8 cellular contexts compared by ENCODE assay signal in genomic region chr14:23186913-23187654, GRCh38. TPM values are rescaled to one million over a fixed set of nuclear protein-coding genes. Genes with fewer than 3 reads are reported as not detected.
DNase-seq lines count a peak whose midpoint lies in the region; ATAC-seq and TF ChIP-seq lines count a peak whose summit lies in the region.

No MANE protein-coding gene starts in this region.

- no peak overlapping the region for H3K27ac ChIP-seq in MM.1S (ENCODE audit: low read length)
- no peak overlapping the region for H3K27ac ChIP-seq in esophagus squamous epithelium
- H3K27ac ChIP-seq in neural cell (ENCODE audit: low read length) = no peak overlapping the region

- H3K4me2 ChIP-seq in MM.1S (ENCODE audit: low read depth, low read length) (no peak overlapping the region), neural cell (ENCODE audit: low read length) (no peak overlapping the region)

- H3K4me1 ChIP-seq in MM.1S (ENCODE audit: low read length) (no peaks in the 10 kb centered on the region), esophagus squamous epithelium (peaks cover 3 to 19% (median 4%) of the 10 kb centered on the region in 3 donors)

- intact Hi-C loops in esophagus squamous epithelium (cut with DNase I) = loop anchor here (2.0 to 10.0 kb wide), 2 partner anchors 66 to 108 kb away; no protein-coding TSS in a partner anchor

- H3K4me3 Mint-ChIP-seq in activated T-helper 17 cell treated with anti-CD3 and anti-CD28 coated beads, Interleukin-2, amount 50 U/mL, for 72 hours = no peak overlapping the region

- H2AFZ ChIP-seq in MM.1S (ENCODE audit: low read length) (no peak overlapping the region), neural cell (ENCODE audit: low read depth, low read length) (no peak overlapping the region)

- no peaks in the 10 kb centered on the region for H3K36me3 ChIP-seq in MM.1S (replicated peaks; ENCODE audit: insufficient read depth, low read length)
- H3K36me3 ChIP-seq in esophagus squamous epithelium = no peaks in the 10 kb centered on the region
- no peaks in the 10 kb centered on the region for H3K36me3 ChIP-seq in neural cell (ENCODE audit: insufficient read depth, low read length)

- no peak overlapping the region for H3K27ac Mint-ChIP-seq in activated T-helper 17 cell treated with anti-CD3 and anti-CD28 coated beads, Interleukin-2, amount 50 U/mL, for 72 hours

- DNase-seq in activated gamma-delta T cell treated with Interleukin-2 at 50 U/mL for 16 hours (peak; percentile 9), activated gamma-delta T cell (lab: John Stamatoyannopoulos, UW) (no peak), MM.1S (peak; percentile 32), esophagus squamous epithelium (lab: John Stamatoyannopoulos, UW) (no peak)

- no peaks in the 10 kb centered on the region for H3K9me3 Mint-ChIP-seq in activated T-helper 17 cell treated with anti-CD3 and anti-CD28 coated beads, Interleukin-2, amount 50 U/mL, for 72 hours

- peaks cover under 1% of the 10 kb centered on the region for H3K27me3 Mint-ChIP-seq in activated T-helper 17 cell treated with anti-CD3 and anti-CD28 coated beads, Interleukin-2, amount 50 U/mL, for 72 hours

- H3K9me2 ChIP-seq in MM.1S (replicated peaks; ENCODE audit: insufficient read depth, low read length) (no peaks in the 10 kb centered on the region), neural cell (ENCODE audit: insufficient read depth, low read length) (no peaks in the 10 kb centered on the region)

- H4K20me1 ChIP-seq in MM.1S (ENCODE audit: insufficient read depth, low read length) (no peaks in the 10 kb centered on the region), neural cell (ENCODE audit: insufficient read depth) (no peaks in the 10 kb centered on the region)

- peak; percentile 59 for TF ChIP-seq CTCF in MM.1S (IDR thresholded peaks at IDR 0.05; ENCODE audit: low read length)
- TF ChIP-seq CTCF in esophagus squamous epithelium (IDR thresholded peaks at IDR 0.05) = peak; percentile 48 to 94 (median 88)
- TF ChIP-seq CTCF in neural cell (IDR thresholded peaks at IDR 0.05; ENCODE audit: poor library complexity, severe bottlenecking) = peak; percentile 97

- TF ChIP-seq RAD21 in neural cell (conservative IDR thresholded peaks at IDR 0.05) = peak; percentile 97

- TF ChIP-seq POLR2A in esophagus squamous epithelium (IDR thresholded peaks at IDR 0.05) = no peak

- ATAC-seq in SK-N-SH treated with all-trans-retinoic acid at 6 μM for 48 hours = peak; percentile 67
- no peak for ATAC-seq in activated T-helper 17 cell treated with anti-CD3 and anti-CD28 coated beads, Interleukin-2, amount 50 U/mL, for 72 hours (replicated peaks)
- ATAC-seq in GM19455 (IDR thresholded peaks at IDR 0.05; ENCODE audit: unreplicated experiment) = no peak

- no peaks in the 10 kb centered on the region for H3F3A ChIP-seq in MM.1S (ENCODE audit: insufficient read depth, low read length)
- H3F3A ChIP-seq in neural cell (ENCODE audit: insufficient read depth, low read length, poor library complexity, severe bottlenecking) = no peaks in the 10 kb centered on the region

- H3K79me2 ChIP-seq in MM.1S (ENCODE audit: low read length) (no peaks in the 10 kb centered on the region), neural cell (replicated peaks; ENCODE audit: insufficient read depth, low read length) (no peaks in the 10 kb centered on the region)

- H3K4me1 Mint-ChIP-seq in activated T-helper 17 cell treated with anti-CD3 and anti-CD28 coated beads, Interleukin-2, amount 50 U/mL, for 72 hours = no peaks in the 10 kb centered on the region

- H3K9ac ChIP-seq in MM.1S (ENCODE audit: low read length) = no peak overlapping the region
- H3K9ac ChIP-seq in neural cell (ENCODE audit: low read length) = no peak overlapping the region

- no peak overlapping the region for H3K4me3 ChIP-seq in MM.1S (ENCODE audit: low read length)
- no peak overlapping the region for H3K4me3 ChIP-seq in esophagus squamous epithelium
- no peak overlapping the region for H3K4me3 ChIP-seq in neural cell (ENCODE audit: low read length)

- H3K27me3 ChIP-seq in MM.1S (replicated peaks; ENCODE audit: insufficient read depth, low read length) (no peaks in the 10 kb centered on the region), esophagus squamous epithelium (peaks cover 0 to 6% (median 0%) of the 10 kb centered on the region in 4 donors), neural cell (ENCODE audit: insufficient read depth, low read depth, low read length) (peaks cover 6% of the 10 kb centered on the region)

- 47 to 50% methylated on average over 11 to 12 of the region's 12 CpGs for WGBS in esophagus squamous epithelium, 2 donors

- TF ChIP-seq EP300 in neural cell (conservative IDR thresholded peaks at IDR 0.05; ENCODE audit: poor library complexity, severe bottlenecking) = no peak

- no peaks in the 10 kb centered on the region for H3K36me3 Mint-ChIP-seq in activated T-helper 17 cell treated with anti-CD3 and anti-CD28 coated beads, Interleukin-2, amount 50 U/mL, for 72 hours (ENCODE audit: low read depth)

- no peaks in the 10 kb centered on the region for H3K9me3 ChIP-seq in MM.1S (replicated peaks; ENCODE audit: insufficient read depth, low read length)
- no peaks in the 10 kb centered on the region for H3K9me3 ChIP-seq in esophagus squamous epithelium
- H3K9me3 ChIP-seq in neural cell (ENCODE audit: low read length) = no peaks in the 10 kb centered on the region

TF ChIP-seq in SK-N-SH treated with all-trans-retinoic acid at 6 μM for 48 hours, 23 proteins besides CTCF, POLR2A, EP300 and RAD21 (continues in another document):
- TF ChIP-seq ZC3H10 (CRISPR knock-in tag; IDR thresholded peaks at IDR 0.05) (no peak), TSHZ2 (CRISPR knock-in tag; IDR thresholded peaks at IDR 0.05) (no peak), CSDC2 (CRISPR knock-in tag; IDR thresholded peaks at IDR 0.05) (no peak), ZNF8 (CRISPR knock-in tag; IDR thresholded peaks at IDR 0.05) (no peak), RARB (CRISPR knock-in tag; IDR thresholded peaks at IDR 0.05) (no peak)

TF ChIP-seq in neural cell, 6 proteins besides CTCF, POLR2A, EP300 and RAD21:
- TF ChIP-seq POLR2AphosphoS5 (IDR thresholded peaks at IDR 0.05) (no peak), REST (IDR thresholded peaks at IDR 0.05; ENCODE audit: borderline replicate concordance) (no peak), MXI1 (conservative IDR thresholded peaks at IDR 0.05; ENCODE audit: poor library complexity, severe bottlenecking) (no peak), TAF1 (IDR thresholded peaks at IDR 0.05; ENCODE audit: low read depth) (no peak), EZH2 (IDR thresholded peaks at IDR 0.05; ENCODE audit: borderline replicate concordance, insufficient read depth, low read length, poor library complexity, severe bottlenecking) (no peak), SMC3 (conservative IDR thresholded peaks at IDR 0.05; ENCODE audit: poor library complexity) (peak; percentile 97)

RNA-seq across cellular contexts. Expression of gene SLC7A8, which starts 3.6 kb away (rescaled TPM):
- total RNA-seq in esophagus squamous epithelium = 10 to 100 TPM; 22.2 to 58.0 (median 39.8) TPM
- 0.21 and 1.7 TPM in 2 replicates for polyA plus RNA-seq in neural cell
- 1.2 and 2.0 TPM in 2 replicates for polyA minus RNA-seq in neural cell
- total RNA-seq in activated T-helper 17 cell treated with anti-CD3 and anti-CD28 coated beads, Interleukin-2, amount 50 U/mL, for 72 hours = under 1 TPM; 0.61 to 0.69 TPM

RNA-seq across cellular contexts. Expression of gene RNF212B, which starts 50.7 kb away (rescaled TPM):
- not detected for total RNA-seq in esophagus squamous epithelium
- polyA plus RNA-seq in neural cell = not detected in 2 replicates
- not detected in 2 replicates for polyA minus RNA-seq in neural cell
- total RNA-seq in activated T-helper 17 cell treated with anti-CD3 and anti-CD28 coated beads, Interleukin-2, amount 50 U/mL, for 72 hours = not detected

Comparison
In these comparisons a context has a peak if more than half of its experiments do, and no peak if none do; other contexts are left out.
1. DNase-seq: peak in activated gamma-delta T cell treated with Interleukin-2 at 50 U/mL for 16 hours (single experiment) and MM.1S (single experiment); none in activated gamma-delta T cell (single experiment) and esophagus squamous epithelium (single experiment).
2. RNA of gene SLC7A8, which starts 3.6 kb away (total RNA-seq): 22.2 to 58.0 TPM in esophagus squamous epithelium; 0.61 to 0.69 TPM in activated T-helper 17 cell treated with anti-CD3 and anti-CD28 coated beads, Interleukin-2, amount 50 U/mL, for 72 hours; every median in the first group is over 10 times any median in the second.
3. Peak in every context shown above with its lines, with median percentiles within 50 percentile points of each other: CTCF ChIP-seq.